In the genomic region with DNA sequence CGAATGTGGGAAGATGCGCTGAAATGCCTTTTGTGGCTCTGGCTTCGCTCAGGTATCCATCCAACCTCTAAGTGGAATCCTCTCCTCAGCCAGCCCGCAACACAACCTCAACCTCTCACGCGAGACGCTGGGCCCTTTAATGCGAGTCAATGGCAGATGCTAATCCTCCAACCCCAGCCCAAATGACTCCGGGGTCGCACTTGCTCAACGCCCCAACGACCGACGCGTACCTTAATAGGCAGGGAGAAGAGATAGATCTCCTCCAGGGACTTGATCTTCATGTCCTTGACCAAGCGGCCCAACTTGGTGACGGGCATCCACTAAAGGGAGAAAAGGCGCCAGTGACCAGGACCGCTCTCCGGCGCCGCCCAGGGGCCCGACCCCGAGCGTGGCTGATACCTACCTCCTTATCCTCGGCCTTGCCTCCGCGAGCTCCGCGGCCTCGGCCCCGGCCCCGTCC, we compare ENCODE assay signal across 8 cellular contexts. TPM values are rescaled to one million over a fixed set of nuclear protein-coding genes. Genes with fewer than 3 reads are reported as not detected.
DNase-seq lines count a peak whose midpoint lies in the region; ATAC-seq, FAIRE-seq and TF ChIP-seq lines count a peak whose summit lies in the region.

No MANE protein-coding gene starts in this region.

- peaks cover 43% of the 10 kb centered on the region for H3K79me2 ChIP-seq in MM.1S (ENCODE audit: low read length)
- peaks cover 76% of the 10 kb centered on the region for H3K79me2 ChIP-seq in astrocyte (ENCODE audit: insufficient read depth, low read length)

- TF ChIP-seq CTCF in AG04450 (IDR thresholded peaks at IDR 0.05; ENCODE audit: low read depth, low read length) (no peak), MM.1S (IDR thresholded peaks at IDR 0.05; ENCODE audit: low read length) (no peak), astrocyte (IDR thresholded peaks at IDR 0.05; ENCODE audit: insufficient read depth, low read depth, low read length) (no peak), kidney (IDR thresholded peaks at IDR 0.05; ENCODE audit: borderline replicate concordance, extremely low read depth, insufficient read depth) (no peak)

- H3K9me3 ChIP-seq in AG04450 (ENCODE audit: control insufficient read depth, insufficient read depth, low read length) (no peaks in the 10 kb centered on the region; the same call in 1 of the 2 replicates), MM.1S (replicated peaks; ENCODE audit: insufficient read depth, low read length) (no peaks in the 10 kb centered on the region), astrocyte (ENCODE audit: insufficient read depth, low read depth, low read length) (no peaks in the 10 kb centered on the region), kidney (ENCODE audit: control insufficient read depth in 1 of 2, low read length in 2 of 2) (no peaks in the 10 kb centered on the region)

- H3K27ac ChIP-seq in AG04450 (ENCODE audit: low read depth, low read length) (peak overlapping the region; percentile 75), MM.1S (ENCODE audit: low read length) (peak overlapping the region; percentile 69; the same call in 1 of the 2 replicates), astrocyte (ENCODE audit: low read depth, low read length) (peak overlapping the region; percentile 96), kidney (ENCODE audit: low read depth in 2 of 2, low read length in 2 of 2) (peak overlapping the region; percentile 93 to 95)

- H3K36me3 Mint-ChIP-seq in astrocyte (ENCODE audit: low read depth, unreplicated experiment): peaks cover 20% of the 10 kb centered on the region
- H3K36me3 Mint-ChIP-seq in stimulated activated naive B cell treated with anti-CD40 and anti-IgM and Interleukin-4, amounts not matched to agents 10 μg/mL and 1 μg/mL and 100 μg/mL, for 72 hours: peaks cover 40 to 62% of the 10 kb centered on the region in 2 donors

- H3K4me2 ChIP-seq in MM.1S (ENCODE audit: low read depth, low read length) (peak overlapping the region; percentile 63), astrocyte (ENCODE audit: low read length) (peak overlapping the region; percentile 95)

- peak overlapping the region; percentile 97 for H3K4me3 Mint-ChIP-seq in astrocyte (ENCODE audit: unreplicated experiment)
- H3K4me3 Mint-ChIP-seq in stimulated activated naive B cell treated with anti-CD40 and anti-IgM and Interleukin-4, amounts not matched to agents 10 μg/mL and 1 μg/mL and 100 μg/mL, for 72 hours: peak overlapping the region; percentile 96

- H3K9me2 ChIP-seq in MM.1S (replicated peaks; ENCODE audit: insufficient read depth, low read length): no peaks in the 10 kb centered on the region

- peak; percentile 2 for ATAC-seq in GM19328 (IDR thresholded peaks at IDR 0.05; ENCODE audit: unreplicated experiment)
- ATAC-seq in stimulated activated naive B cell treated with anti-CD40 and anti-IgM and Interleukin-4, amounts not matched to agents 10 μg/mL and 1 μg/mL and 100 μg/mL, for 72 hours (replicated peaks): peak; percentile 1 to 18

- H3K36me3 ChIP-seq in MM.1S (replicated peaks; ENCODE audit: insufficient read depth, low read length): peaks cover 17% of the 10 kb centered on the region
- H3K36me3 ChIP-seq in astrocyte (ENCODE audit: insufficient read depth, low read length): peaks cover 9% of the 10 kb centered on the region
- H3K36me3 ChIP-seq in kidney (ENCODE audit: control insufficient read depth in 1 of 2, insufficient read depth in 2 of 2, low read length in 2 of 2): peaks cover 6% of the 10 kb centered on the region in 2 donors

- intact Hi-C loops in kidney (cut with DNase I): no loop called here

- POLR2A ChIA-PET in AG04450 (lab: Yijun Ruan, JAX): interaction anchor here (0.6 to 2.0 kb wide), 38 partner anchors 7 to 772 kb away, joined by 3 to 20 read pairs (median 5); a partner anchor contains a TSS

- no peaks in the 10 kb centered on the region for H3K9me3 Mint-ChIP-seq in astrocyte (ENCODE audit: unreplicated experiment)
- H3K9me3 Mint-ChIP-seq in stimulated activated naive B cell treated with anti-CD40 and anti-IgM and Interleukin-4, amounts not matched to agents 10 μg/mL and 1 μg/mL and 100 μg/mL, for 72 hours: no peaks in the 10 kb centered on the region

- H4K20me1 ChIP-seq in MM.1S (ENCODE audit: insufficient read depth, low read length) (no peaks in the 10 kb centered on the region), astrocyte (ENCODE audit: insufficient read depth, low read length) (peaks cover 49% of the 10 kb centered on the region)

- H3K27ac Mint-ChIP-seq in astrocyte (ENCODE audit: unreplicated experiment): peak overlapping the region; percentile 91
- H3K27ac Mint-ChIP-seq in stimulated activated naive B cell treated with anti-CD40 and anti-IgM and Interleukin-4, amounts not matched to agents 10 μg/mL and 1 μg/mL and 100 μg/mL, for 72 hours: peak overlapping the region; percentile 99

- H3K4me3 ChIP-seq in AG04450 (ENCODE audit: low read depth, low read length) (peak overlapping the region; percentile 90), MM.1S (ENCODE audit: low read length) (peak overlapping the region; percentile 80), astrocyte (ENCODE audit: insufficient read depth, low read depth, low read length) (peak overlapping the region; percentile 91), kidney (ENCODE audit: low read length in 2 of 2) (peak overlapping the region; percentile 76 to 80)

- H3K4me1 ChIP-seq in MM.1S (ENCODE audit: low read length): peaks cover 13% of the 10 kb centered on the region
- H3K4me1 ChIP-seq in astrocyte (ENCODE audit: insufficient read depth, low read length): peaks cover 37% of the 10 kb centered on the region
- peaks cover 17 to 20% of the 10 kb centered on the region in 2 donors for H3K4me1 ChIP-seq in kidney (ENCODE audit: control insufficient read depth in 1 of 2, insufficient read depth in 1 of 2, low read depth in 1 of 2, low read length in 2 of 2)

- no peaks in the 10 kb centered on the region for H3K27me3 Mint-ChIP-seq in astrocyte (ENCODE audit: low read depth, unreplicated experiment)
- no peaks in the 10 kb centered on the region for H3K27me3 Mint-ChIP-seq in stimulated activated naive B cell treated with anti-CD40 and anti-IgM and Interleukin-4, amounts not matched to agents 10 μg/mL and 1 μg/mL and 100 μg/mL, for 72 hours

- CTCF ChIA-PET in AG04450 (lab: Charles Lee): interaction anchor here (0.7 to 0.9 kb wide), 2 partner anchors 245 to 1622 kb away, joined by 4 to 6 read pairs; no protein-coding TSS in a partner anchor

- H3K9ac ChIP-seq in MM.1S (ENCODE audit: low read length): peak overlapping the region; percentile 94; the same call in 1 of the 2 replicates
- peak overlapping the region; percentile 92 for H3K9ac ChIP-seq in astrocyte (ENCODE audit: low read length)
- H3K9ac ChIP-seq in kidney (ENCODE audit: low read length in 2 of 2): peak overlapping the region; percentile 71 to 93

- FAIRE-seq in astrocyte (lab: Jason Lieb, UNC) (no peak), kidney (lab: Jason Lieb, UNC) (no peak)

- DNase-seq in AG04450 (ENCODE audit: low read depth, low spot score) (no peak), MM.1S (no peak), astrocyte (ENCODE audit: low read depth) (peak; percentile 15), kidney (peak; percentile 85), Kasumi-1 (lab: John Stamatoyannopoulos, UW) (no peak), ecto neural progenitor cell (ENCODE audit: low spot score) (no peak)
- DNase-seq in stimulated activated naive B cell treated with anti-CD40 and anti-IgM and Interleukin-4, amounts not matched to agents 10 μg/mL and 1 μg/mL and 100 μg/mL, for 72 hours: no peak

- H2AFZ ChIP-seq in MM.1S (ENCODE audit: low read length) (no peak overlapping the region), astrocyte (ENCODE audit: low read depth, low read length) (no peak overlapping the region)

- H3K27me3 ChIP-seq in AG04450 (ENCODE audit: control insufficient read depth, insufficient read depth, low read length) (no peaks in the 10 kb centered on the region), MM.1S (replicated peaks; ENCODE audit: insufficient read depth, low read length) (no peaks in the 10 kb centered on the region), astrocyte (ENCODE audit: insufficient read depth, low read length) (no peaks in the 10 kb centered on the region)

- peaks cover 20% of the 10 kb centered on the region for H3K4me1 Mint-ChIP-seq in astrocyte (ENCODE audit: low read depth, unreplicated experiment)
- H3K4me1 Mint-ChIP-seq in stimulated activated naive B cell treated with anti-CD40 and anti-IgM and Interleukin-4, amounts not matched to agents 10 μg/mL and 1 μg/mL and 100 μg/mL, for 72 hours: peaks cover 39 to 66% of the 10 kb centered on the region in 2 donors

- H3F3A ChIP-seq in MM.1S (ENCODE audit: insufficient read depth, low read length): peaks cover 40% of the 10 kb centered on the region

RNA-seq across cellular contexts. Expression of a gene that starts 0.6 kb away (rescaled TPM):
- polyA plus RNA-seq in AG04450 (2011; rRNA removed) (2,494 and 4,570 TPM in 2 replicates), kidney (ENCODE audit: insufficient read depth, low read depth, low replicate concordance) (2,018 TPM)
- polyA minus RNA-seq in AG04450 (2011; rRNA and poly(A)+ RNA removed): 1,740 and 2,572 TPM in 2 replicates
- total RNA-seq in astrocyte (2,350 and 2,534 TPM in 2 replicates), kidney (1,550 TPM)

RNA-seq across cellular contexts. Expression of a gene that starts 2.6 kb away (rescaled TPM):
- not detected in 2 replicates for polyA plus RNA-seq in AG04450 (2011; rRNA removed)
- not detected in 2 replicates for polyA minus RNA-seq in AG04450 (2011; rRNA and poly(A)+ RNA removed)
- not detected in 2 replicates for total RNA-seq in astrocyte
- not detected for total RNA-seq in kidney
- not detected for polyA plus RNA-seq in kidney (ENCODE audit: insufficient read depth, low read depth, low replicate concordance)

RNA-seq across cellular contexts. Expression of a gene that starts 4.7 kb away (rescaled TPM):
- polyA plus RNA-seq in AG04450 (2011; rRNA removed) (126 and 163 TPM in 2 replicates), kidney (ENCODE audit: insufficient read depth, low read depth, low replicate concordance) (432 TPM)
- 179 and 201 TPM in 2 replicates for polyA minus RNA-seq in AG04450 (2011; rRNA and poly(A)+ RNA removed)
- total RNA-seq in astrocyte (149 and 153 TPM in 2 replicates), kidney (123 TPM)

RNA-seq across cellular contexts. Expression of a gene that starts 7.8 kb away (rescaled TPM):
- 13.7 and 24.8 TPM in 2 replicates for polyA plus RNA-seq in AG04450 (2011; rRNA removed)
- polyA minus RNA-seq in AG04450 (2011; rRNA and poly(A)+ RNA removed): 22.7 and 31.8 TPM in 2 replicates
- total RNA-seq in astrocyte: 24.4 and 28.5 TPM in 2 replicates
- total RNA-seq in kidney: 33.3 TPM
- 38.5 TPM for polyA plus RNA-seq in kidney (ENCODE audit: insufficient read depth, low read depth, low replicate concordance)

RNA-seq across cellular contexts. Expression of a gene that starts 9.6 kb away (rescaled TPM):
- polyA plus RNA-seq in AG04450 (2011; rRNA removed): not detected in 2 replicates
- polyA minus RNA-seq in AG04450 (2011; rRNA and poly(A)+ RNA removed): not detected in 2 replicates
- total RNA-seq in astrocyte: not detected in 2 replicates
- not detected for total RNA-seq in kidney
- not detected for polyA plus RNA-seq in kidney (ENCODE audit: insufficient read depth, low read depth, low replicate concordance)

Comparison
In these comparisons a context has a peak if more than half of its experiments do, and no peak if none do; other contexts are left out.
1. DNase-seq: peak in astrocyte (single experiment) and kidney (single experiment); none in AG04450 (single experiment), MM.1S (single experiment), stimulated activated naive B cell treated with anti-CD40 and anti-IgM and Interleukin-4, amounts not matched to agents 10 μg/mL and 1 μg/mL and 100 μg/mL, for 72 hours (single experiment), Kasumi-1 (0 of 2) and ecto neural progenitor cell (single experiment).
2. Peak in every context shown above with its lines, with median percentiles within 50 percentile points of each other: H3K27ac ChIP-seq, H3K4me3 ChIP-seq and H3K9ac ChIP-seq.